ENCODE assay signal across 8 cellular contexts in genomic region chr3:107928084-107928445, GRCh38.
DNase-seq lines count a peak whose midpoint lies in the region; ATAC-seq and TF ChIP-seq lines count a peak whose summit lies in the region.

No MANE protein-coding gene starts in this region.

- no peak overlapping the region for H4K91ac ChIP-seq in mesenchymal stem cell (ENCODE audit: low read length)

- no peak overlapping the region for H4K8ac ChIP-seq in mesenchymal stem cell (ENCODE audit: low read length)

- H3K36me3 ChIP-seq in effector memory CD4-positive, alpha-beta T cell (ENCODE audit: control insufficient read depth, insufficient read depth, low read length), result no peaks in the 10 kb centered on the region
- H3K36me3 ChIP-seq in mesenchymal stem cell (ENCODE audit: control insufficient read depth in 1 of 2, insufficient read depth in 2 of 2, low read depth in 1 of 2, low read length in 2 of 2), result no peaks in the 10 kb centered on the region
- H3K36me3 ChIP-seq in tibial artery, result no peaks in the 10 kb centered on the region

- no peak overlapping the region for H2BK12ac ChIP-seq in mesenchymal stem cell (ENCODE audit: low read length in 2 of 2)

- in situ Hi-C loops in GM13976 (cut with MboI; ENCODE audit: low sequenced_read_pairs, unreplicated experiment), result loop anchor here (25.0 kb wide), 1 partner anchor 484 kb away; no protein-coding TSS in a partner anchor

- peak; percentile 26 for ATAC-seq in HG02981 (IDR thresholded peaks at IDR 0.05; ENCODE audit: unreplicated experiment)

- H3K4ac ChIP-seq in mesenchymal stem cell (ENCODE audit: low read depth in 1 of 2, low read length in 2 of 2), result no peak overlapping the region

- H3K14ac ChIP-seq in mesenchymal stem cell (ENCODE audit: low read length in 2 of 2), result no peak overlapping the region

- no peak overlapping the region for H3K18ac ChIP-seq in mesenchymal stem cell (ENCODE audit: low read depth in 1 of 2, low read length in 2 of 2)

- peaks cover 4% of the 10 kb centered on the region for H3K4me1 ChIP-seq in effector memory CD4-positive, alpha-beta T cell (ENCODE audit: control insufficient read depth, insufficient read depth, low read length, poor library complexity, severe bottlenecking)
- peaks cover 6% of the 10 kb centered on the region for H3K4me1 ChIP-seq in mesenchymal stem cell (ENCODE audit: control insufficient read depth, insufficient read depth, low read depth, low read length)
- peaks cover 0 to 13% (median 5%) of the 10 kb centered on the region in 4 donors for H3K4me1 ChIP-seq in tibial artery

- H3K79me1 ChIP-seq in mesenchymal stem cell (replicated peaks; ENCODE audit: low read length, poor library complexity, severe bottlenecking), result no peaks in the 10 kb centered on the region

- TF ChIP-seq CTCF in GM13976 (IDR thresholded peaks at IDR 0.05; ENCODE audit: borderline replicate concordance, control extremely low read depth, extremely low read depth, insufficient read depth, missing control alignments) (no peak), tibial artery (IDR thresholded peaks at IDR 0.05) (no peak)

- no peak overlapping the region for H2BK15ac ChIP-seq in mesenchymal stem cell (ENCODE audit: low read depth, poor library complexity, severe bottlenecking)

- H3K9ac ChIP-seq in mesenchymal stem cell (ENCODE audit: low read length), result peak overlapping the region; percentile 81

- H2BK5ac ChIP-seq in mesenchymal stem cell (ENCODE audit: low read depth, low read length, poor library complexity, severe bottlenecking), result no peak overlapping the region

- peak overlapping the region; percentile 68 for H2AFZ ChIP-seq in mesenchymal stem cell (ENCODE audit: low read depth, low read length)

- intact Hi-C loops in tibial artery (cut with DNase I; ENCODE audit: low total_unique reads), result loop anchor here (10.0 kb wide), 1 partner anchor 167 kb away; the partner anchor contains the start of gene CD47

- H2AK5ac ChIP-seq in mesenchymal stem cell (ENCODE audit: low read length, severe bottlenecking), result no peak overlapping the region

- H3K27ac ChIP-seq in effector memory CD4-positive, alpha-beta T cell (ENCODE audit: insufficient read depth, low read length, poor library complexity, severe bottlenecking), result no peak overlapping the region
- H3K27ac ChIP-seq in mesenchymal stem cell (ENCODE audit: low read length, poor library complexity, severe bottlenecking) (no peak overlapping the region), tibial artery (peak overlapping the region; percentile 37 to 43)

- no peak overlapping the region for H3K23ac ChIP-seq in mesenchymal stem cell (ENCODE audit: low read length in 2 of 2)

- no peaks in the 10 kb centered on the region for H3K9me3 ChIP-seq in effector memory CD4-positive, alpha-beta T cell (ENCODE audit: control insufficient read depth, low read length)
- H3K9me3 ChIP-seq in mesenchymal stem cell (ENCODE audit: control insufficient read depth, low read length) (no peaks in the 10 kb centered on the region), tibial artery (no peaks in the 10 kb centered on the region)

- peak overlapping the region; percentile 73 for H3K4me3 ChIP-seq in effector memory CD4-positive, alpha-beta T cell (ENCODE audit: insufficient read depth, low read depth, low read length, poor library complexity, severe bottlenecking)
- peak overlapping the region; percentile 67 to 83 for H3K4me3 ChIP-seq in mesenchymal stem cell (ENCODE audit: insufficient read depth in 1 of 2, low read depth in 1 of 2, low read length in 2 of 2)
- peak overlapping the region; percentile 56 to 58 for H3K4me3 ChIP-seq in tibial artery

- DNase-seq in AG08395 (ENCODE audit: low spot score) (peak; percentile 52), GM13976 (ENCODE audit: low spot score) (peak; percentile 32), SK-N-DZ (ENCODE audit: low spot score) (peak; percentile 35), mesenchymal stem cell (peak; percentile 38), tibial artery (no peak), germinal center (ENCODE audit: low spot score) (no peak)
- DNase-seq in effector memory CD4-positive, alpha-beta T cell, result no peak

- no peak overlapping the region for H2BK120ac ChIP-seq in mesenchymal stem cell (ENCODE audit: low read depth, low read length)

- no peaks in the 10 kb centered on the region for H3K27me3 ChIP-seq in effector memory CD4-positive, alpha-beta T cell (replicated peaks; ENCODE audit: control insufficient read depth, insufficient read depth, low read length, poor library complexity, severe bottlenecking)
- H3K27me3 ChIP-seq in mesenchymal stem cell (ENCODE audit: control insufficient read depth in 1 of 2, insufficient read depth in 1 of 2, low read length in 2 of 2) (peaks cover 5 to 7% of the 10 kb centered on the region in 2 experiments), tibial artery (no peaks in the 10 kb centered on the region)

- peak overlapping the region; percentile 85 for H3K4me2 ChIP-seq in mesenchymal stem cell (ENCODE audit: low read length, poor library complexity, severe bottlenecking)

- WGBS in mesenchymal stem cell, result 8% methylated on average over 8 of the region's 8 CpGs

Comparison
In these comparisons a context has a peak if more than half of its experiments do, and no peak if none do; other contexts are left out.
1. DNase-seq: peak in AG08395 (single experiment), GM13976 (single experiment), SK-N-DZ (single experiment) and mesenchymal stem cell (single experiment); none in effector memory CD4-positive, alpha-beta T cell (0 of 3), tibial artery (0 of 2) and germinal center (single experiment).
2. H3K27ac ChIP-seq: peak in tibial artery (2 of 2); none in effector memory CD4-positive, alpha-beta T cell (single experiment) and mesenchymal stem cell (single experiment).
3. Peak in every context shown above with its lines, with median percentiles within 50 percentile points of each other: H3K4me3 ChIP-seq.